In the genomic region with DNA sequence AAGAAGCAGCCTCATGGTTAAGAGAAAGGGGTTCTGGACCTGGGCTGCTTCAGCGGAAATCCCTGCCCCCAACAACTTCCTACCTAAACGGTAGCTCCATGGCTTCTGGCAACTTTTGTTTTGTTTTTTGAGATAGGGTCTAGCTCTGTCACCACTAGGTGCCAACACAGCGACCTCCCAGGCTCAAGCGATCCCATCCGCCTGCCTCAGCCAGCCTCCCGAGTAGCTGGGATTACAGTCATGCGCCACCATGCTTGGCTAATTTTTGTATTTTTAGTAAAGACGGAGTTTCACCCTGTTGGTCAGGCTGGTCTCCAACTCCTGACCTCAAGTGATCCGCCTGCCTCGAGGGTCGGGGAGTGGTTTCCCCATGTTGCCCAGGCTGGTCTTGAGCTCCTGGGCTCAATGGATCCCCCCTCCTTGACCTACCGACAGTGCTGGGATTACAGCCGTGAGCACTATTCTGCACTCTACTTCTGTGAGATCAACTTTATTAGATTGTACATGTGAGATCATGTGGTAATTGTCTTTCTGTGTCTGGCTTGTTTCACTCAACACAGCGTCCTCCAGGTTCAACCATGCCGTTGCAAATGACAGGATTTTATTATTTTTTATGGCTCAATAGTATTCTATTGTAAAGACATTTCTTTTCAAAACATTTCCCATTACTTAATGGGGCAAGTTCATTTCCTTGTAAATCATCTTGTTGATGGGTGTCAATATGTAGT, we compare ENCODE assay signal across 8 cellular contexts. TPM values are rescaled to one million over a fixed set of nuclear protein-coding genes. Genes with fewer than 3 reads are reported as not detected.
DNase-seq lines count a peak whose midpoint lies in the region; ATAC-seq and TF ChIP-seq lines count a peak whose summit lies in the region.

No MANE protein-coding gene starts in this region.

- H3K27me3 ChIP-seq in heart right ventricle: peaks cover 0 to 5% (median 0%) of the 10 kb centered on the region in 7 donors
- H3K27me3 ChIP-seq in skeletal muscle satellite cell (ENCODE audit: control insufficient read depth, insufficient read depth, low read length): no peaks in the 10 kb centered on the region

- no peaks in the 10 kb centered on the region for H3K36me3 ChIP-seq in heart right ventricle
- peaks cover 4% of the 10 kb centered on the region for H3K36me3 ChIP-seq in skeletal muscle satellite cell (ENCODE audit: insufficient read depth, low read length)

- H3K9me3 ChIP-seq in heart right ventricle: no peaks in the 10 kb centered on the region
- H3K9me3 ChIP-seq in skeletal muscle satellite cell (replicated peaks; ENCODE audit: low read length): no peaks in the 10 kb centered on the region

- intact Hi-C loops in heart right ventricle (cut with DNase I): no loop called here

- DNase-seq in CD1c-positive myeloid dendritic cell (ENCODE audit: extremely low spot score): peak; percentile 4
- no peak for DNase-seq in HFF-Myc (ENCODE audit: extremely low read depth, low read depth)
- DNase-seq in activated CD8-positive, alpha-beta memory T cell treated with anti-CD3 and anti-CD28 coated beads for 24 hours: peak; percentile 66
- DNase-seq in heart right ventricle: no peak
- DNase-seq in NCI-H1105 (lab: John Stamatoyannopoulos, UW): no peak
- DNase-seq in GDM1 (lab: John Stamatoyannopoulos, UW): no peak

- TF ChIP-seq CTCF in HFF-Myc (IDR thresholded peaks at IDR 0.05; ENCODE audit: low read depth, low read length, missing control alignments) (no peak), heart right ventricle (IDR thresholded peaks at IDR 0.05) (no peak)

- peak in 2 of 8 donors; percentile 6 to 24 for ATAC-seq in heart right ventricle
- no peak for ATAC-seq in GM21737 (IDR thresholded peaks at IDR 0.05; ENCODE audit: unreplicated experiment)

- H3K27ac ChIP-seq in heart right ventricle: peak overlapping the region in 3 of 10 donors; percentile 13 to 87 (median 21)

- H3K9ac ChIP-seq in skeletal muscle satellite cell (ENCODE audit: low read depth, low read length): peak overlapping the region; percentile 95

- H3K4me3 ChIP-seq in HFF-Myc (replicated peaks; ENCODE audit: low read depth, low read length): peak overlapping the region; percentile 71
- H3K4me3 ChIP-seq in heart right ventricle: peak overlapping the region; percentile 59 to 97 (median 90)
- H3K4me3 ChIP-seq in skeletal muscle satellite cell (ENCODE audit: low read length): peak overlapping the region; percentile 98

- H3K4me2 ChIP-seq in skeletal muscle satellite cell (ENCODE audit: low read length): peak overlapping the region; percentile 96

- peaks cover 0 to 32% (median 22%) of the 10 kb centered on the region in 9 donors for H3K4me1 ChIP-seq in heart right ventricle
- peaks cover 8% of the 10 kb centered on the region for H3K4me1 ChIP-seq in skeletal muscle satellite cell (ENCODE audit: control insufficient read depth, insufficient read depth, low read length)

- WGBS in heart right ventricle, 2 donors: 38 to 40% methylated on average over 15 of the region's 15 CpGs

RNA-seq across cellular contexts. Expression of a gene that starts 1.3 kb away (rescaled TPM):
- total RNA-seq in heart right ventricle: 10 to 100 TPM in 4 of 10 donors, 1 to 10 TPM in 6; 6.2 to 12.3 (median 9.6) TPM
- polyA plus RNA-seq in heart right ventricle: 1 to 10 TPM; 2.8 to 4.4 TPM
- total RNA-seq in skeletal muscle satellite cell (2012; rRNA removed): 14.4 and 15.0 TPM in 2 replicates

RNA-seq across cellular contexts. Expression of a gene that starts 56.9 kb away (rescaled TPM):
- total RNA-seq in heart right ventricle: under 1 TPM in 1 of 10 donors, not detected in 9; 0.09 TPM
- under 1 TPM in 1 of 2 donors, not detected in 1; 0.01 TPM for polyA plus RNA-seq in heart right ventricle
- under 0.01 TPM in 1 of 2 replicates, not detected in the other for total RNA-seq in skeletal muscle satellite cell (2012; rRNA removed)

Comparison
In these comparisons a context has a peak if more than half of its experiments do, and no peak if none do; other contexts are left out.
1. DNase-seq: peak in CD1c-positive myeloid dendritic cell (single experiment) and activated CD8-positive, alpha-beta memory T cell treated with anti-CD3 and anti-CD28 coated beads for 24 hours (single experiment); none in HFF-Myc (single experiment), heart right ventricle (0 of 2), NCI-H1105 (single experiment) and GDM1 (single experiment).
2. Peak in every context shown above with its lines, with median percentiles within 50 percentile points of each other: H3K4me3 ChIP-seq.